ENCODE assay signal across 8 cellular contexts in genomic region chr12:47079365-47079893, GRCh38. TPM values are rescaled to one million over a fixed set of nuclear protein-coding genes. Genes with fewer than 3 reads are reported as not detected.
DNase-seq lines count a peak whose midpoint lies in the region; ATAC-seq and TF ChIP-seq lines count a peak whose summit lies in the region.

A gene with protein sequence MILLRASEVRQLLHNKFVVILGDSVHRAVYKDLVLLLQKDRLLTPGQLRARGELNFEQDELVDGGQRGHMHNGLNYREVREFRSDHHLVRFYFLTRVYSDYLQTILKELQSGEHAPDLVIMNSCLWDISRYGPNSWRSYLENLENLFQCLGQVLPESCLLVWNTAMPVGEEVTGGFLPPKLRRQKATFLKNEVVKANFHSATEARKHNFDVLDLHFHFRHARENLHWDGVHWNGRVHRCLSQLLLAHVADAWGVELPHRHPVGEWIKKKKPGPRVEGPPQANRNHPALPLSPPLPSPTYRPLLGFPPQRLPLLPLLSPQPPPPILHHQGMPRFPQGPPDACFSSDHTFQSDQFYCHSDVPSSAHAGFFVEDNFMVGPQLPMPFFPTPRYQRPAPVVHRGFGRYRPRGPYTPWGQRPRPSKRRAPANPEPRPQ (plus strand): TSS chr12:47079621. CDS start chr12:47235064, 155,443 bp downstream.

- CTCF ChIA-PET in activated CD4-positive, alpha-beta T cell treated with anti-CD3 and anti-CD28 coated beads, Interleukin-2, amount 10 ng/mL, durations not matched to agents 7 days and 5 days (lab: Charles Lee): interaction anchor here (0.7 to 2.6 kb wide), 8 partner anchors 9 to 347 kb away, joined by 3 to 16 read pairs (median 6); no protein-coding TSS in a partner anchor

- peak; percentile 63 for ATAC-seq in HG02623 (IDR thresholded peaks at IDR 0.05; ENCODE audit: unreplicated experiment)

- peaks cover 10 to 17% of the 10 kb centered on the region in 2 donors for H3K27me3 ChIP-seq in duodenal mucosa (ENCODE audit: control insufficient read depth in 1 of 2, insufficient read depth in 2 of 2, low read length in 2 of 2)

- no peaks in the 10 kb centered on the region for H3K36me3 ChIP-seq in duodenal mucosa (ENCODE audit: control insufficient read depth in 1 of 2, insufficient read depth in 2 of 2, low read length in 2 of 2)

- H3K9me3 ChIP-seq in duodenal mucosa (ENCODE audit: control insufficient read depth in 1 of 2, low read length in 2 of 2): no peaks in the 10 kb centered on the region

- peak within 1 kb of the TSS; percentile 74 for H3K27ac ChIP-seq in duodenal mucosa (ENCODE audit: low read depth, low read length)

- H3K27me3 Mint-ChIP-seq in activated CD4-positive, alpha-beta T cell treated with anti-CD3 and anti-CD28 coated beads, Interleukin-2, amount 10 ng/mL, durations not matched to agents 7 days and 5 days: no peaks in the 10 kb centered on the region

- H3K9ac ChIP-seq in duodenal mucosa (ENCODE audit: low read depth in 1 of 2, low read length in 2 of 2): peak within 1 kb of the TSS; percentile 78 to 79

- H3K9me3 Mint-ChIP-seq in activated CD4-positive, alpha-beta T cell treated with anti-CD3 and anti-CD28 coated beads, Interleukin-2, amount 10 ng/mL, durations not matched to agents 7 days and 5 days: no peaks in the 10 kb centered on the region

- H3K4me3 ChIP-seq in duodenal mucosa (ENCODE audit: low read depth in 1 of 2, low read length in 2 of 2): peak within 1 kb of the TSS; percentile 78 to 80

- POLR2A ChIA-PET in activated CD4-positive, alpha-beta T cell treated with anti-CD3 and anti-CD28 coated beads, Interleukin-2, amount 10 ng/mL, durations not matched to agents 7 days and 5 days (lab: Charles Lee): interaction anchor here (0.6 to 0.7 kb wide), 2 partner anchors 140 to 921 kb away, joined by 3 read pairs; no protein-coding TSS in a partner anchor

- peak within 1 kb of the TSS; percentile 95 for H3K27ac Mint-ChIP-seq in activated CD4-positive, alpha-beta T cell treated with anti-CD3 and anti-CD28 coated beads, Interleukin-2, amount 10 ng/mL, durations not matched to agents 7 days and 5 days

- H3K4me3 Mint-ChIP-seq in activated CD4-positive, alpha-beta T cell treated with anti-CD3 and anti-CD28 coated beads, Interleukin-2, amount 10 ng/mL, durations not matched to agents 7 days and 5 days: peak within 1 kb of the TSS; percentile 88

- DNase-seq in NCI-H226 (peak; percentile 77), medulla oblongata (ENCODE audit: extremely low spot score) (peak; percentile 63), cortex of kidney (lab: John Stamatoyannopoulos, UW) (no peak)
- DNase-seq in activated CD4-positive, alpha-beta T cell treated with anti-CD3 and anti-CD28 coated beads, Interleukin-2, amount 10 ng/mL, durations not matched to agents 7 days and 5 days: peak; percentile 69
- DNase-seq in stimulated activated CD8-positive, alpha-beta memory T cell treated with anti-CD3 and anti-CD28 coated beads, Interleukin-12 subunit alpha, Interleukin-12 subunit beta, amount 100 ng/mL, for 4 hours (ENCODE audit: low read depth): peak; percentile 37

- H3K4me1 Mint-ChIP-seq in activated CD4-positive, alpha-beta T cell treated with anti-CD3 and anti-CD28 coated beads, Interleukin-2, amount 10 ng/mL, durations not matched to agents 7 days and 5 days: peaks cover 68% of the 10 kb centered on the region

- peaks cover 20% of the 10 kb centered on the region for H3K36me3 Mint-ChIP-seq in activated CD4-positive, alpha-beta T cell treated with anti-CD3 and anti-CD28 coated beads, Interleukin-2, amount 10 ng/mL, durations not matched to agents 7 days and 5 days (ENCODE audit: low read depth)

- peak; percentile 46 for TF ChIP-seq CTCF in GM12872 (IDR thresholded peaks at IDR 0.05; ENCODE audit: insufficient read depth, low read depth, low read length)

- H3K4me1 ChIP-seq in duodenal mucosa (ENCODE audit: control insufficient read depth in 1 of 2, insufficient read depth in 2 of 2, low read length in 2 of 2): peaks cover 7 to 8% of the 10 kb centered on the region in 2 donors

RNA-seq across cellular contexts. Expression of the gene that starts here (rescaled TPM):
- total RNA-seq in activated CD4-positive, alpha-beta T cell treated with anti-CD3 and anti-CD28 coated beads, Interleukin-2, amount 10 ng/mL, durations not matched to agents 7 days and 5 days: 10 to 100 TPM; 58.7 to 59.7 TPM
